8 cellular contexts compared by ENCODE assay signal in the genomic region with DNA sequence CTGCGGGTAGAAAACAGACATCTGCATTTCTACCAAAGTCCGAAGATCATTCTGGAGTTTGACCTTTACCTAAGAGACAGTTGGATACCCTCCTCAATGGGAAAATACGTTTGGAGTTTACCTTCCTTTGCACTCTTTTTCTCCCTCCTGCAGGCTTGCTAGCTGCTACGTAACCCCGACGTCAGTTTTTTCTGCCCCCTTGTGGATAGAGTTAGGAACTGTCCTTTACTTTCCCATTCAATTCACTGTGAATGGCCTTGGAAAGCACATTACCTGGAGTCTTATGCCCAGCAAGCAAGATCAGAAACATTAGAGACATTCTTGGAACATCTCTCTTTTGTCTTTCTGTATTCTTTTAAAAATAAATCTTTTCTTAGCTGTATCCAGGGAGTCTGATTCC.
DNase-seq lines count a peak whose midpoint lies in the region; ATAC-seq and TF ChIP-seq lines count a peak whose summit lies in the region.

No MANE protein-coding gene starts in this region.

- H3K27ac ChIP-seq in 22Rv1 = no peak overlapping the region
- H3K27ac ChIP-seq in PC-9 = no peak overlapping the region

- no peak overlapping the region for H2AFZ ChIP-seq in PC-9

- no TSS peak for BruUV-seq in PC-9 (replicated peaks; lab: Mats Ljungman, UMichigan)

- DNase-seq in GM12865 (ENCODE audit: low read depth) (peak; percentile 2), PC-9 (no peak), iPS-NIHi7 (ENCODE audit: extremely low spot score) (peak; percentile 74), G401 (ENCODE audit: low spot score) (no peak)
- DNase-seq in stimulated activated CD8-positive, alpha-beta memory T cell treated with anti-CD3 and anti-CD28 coated beads, Interleukin-4, amount 100 ng/mL, for 48 hours = no peak

- H3K79me2 ChIP-seq in PC-9 (ENCODE audit: low read depth) = no peaks in the 10 kb centered on the region

- ATAC-seq in HG02884 (IDR thresholded peaks at IDR 0.05; ENCODE audit: unreplicated experiment) (peak; percentile 69), GM19455 (IDR thresholded peaks at IDR 0.05; ENCODE audit: unreplicated experiment) (no peak)

- H3K4me3 ChIP-seq in GM12865 (ENCODE audit: low read depth, low read length) (no peak overlapping the region), PC-9 (no peak overlapping the region)

- in situ Hi-C loops in G401 (cut with HindIII; ENCODE audit: low sequenced_read_pairs) = no loop called here

- H4K20me1 ChIP-seq in PC-9 (ENCODE audit: insufficient read depth) = no peaks in the 10 kb centered on the region

- H3K9me2 ChIP-seq in PC-9 (ENCODE audit: insufficient read depth) = no peaks in the 10 kb centered on the region

- H3K9me3 ChIP-seq in PC-9 (ENCODE audit: insufficient read depth, low read depth) = no peaks in the 10 kb centered on the region

- no peaks in the 10 kb centered on the region for H3K36me3 ChIP-seq in PC-9 (ENCODE audit: low read depth)

- no peak overlapping the region for H3K4me2 ChIP-seq in PC-9

- intact Hi-C loops in PC-9 (cut with micrococcal nuclease; ENCODE audit: unreplicated experiment) = loop anchor here (5.0 kb wide), 1 partner anchor 1190 kb away; no protein-coding TSS in a partner anchor

- TF ChIP-seq CTCF in 22Rv1 (IDR thresholded peaks at IDR 0.05) (peak; percentile 63), GM12865 (IDR thresholded peaks at IDR 0.05; ENCODE audit: insufficient read depth, low read depth, low read length, missing control alignments) (peak; percentile 40), PC-9 (conservative IDR thresholded peaks at IDR 0.05) (peak; percentile 63)

- no peaks in the 10 kb centered on the region for H3F3A ChIP-seq in PC-9 (ENCODE audit: insufficient read depth, low read depth)

- POLR2A ChIA-PET in PC-9 (lab: Charles Lee; ENCODE audit: unreplicated experiment) = no interaction called here

- CTCF ChIA-PET in PC-9 (lab: Charles Lee) = no interaction called here

- H3K27me3 ChIP-seq in PC-9 (ENCODE audit: insufficient read depth, low read depth) = no peaks in the 10 kb centered on the region

- H3K4me1 ChIP-seq in PC-9 (replicated peaks; ENCODE audit: insufficient read depth) = no peaks in the 10 kb centered on the region

Comparison
In these comparisons a context has a peak if more than half of its experiments do, and no peak if none do; other contexts are left out.
1. DNase-seq: peak in GM12865 (single experiment) and iPS-NIHi7 (single experiment); none in PC-9 (0 of 2), G401 (single experiment) and stimulated activated CD8-positive, alpha-beta memory T cell treated with anti-CD3 and anti-CD28 coated beads, Interleukin-4, amount 100 ng/mL, for 48 hours (single experiment).
2. Peak in every context shown above with its lines, with median percentiles within 50 percentile points of each other: CTCF ChIP-seq.